ENCODE assay signal across 11 cellular contexts in genomic region chr17:80827646-80828643, GRCh38.
DNase-seq lines count a peak whose midpoint lies in the region; ATAC-seq and TF ChIP-seq lines count a peak whose summit lies in the region.
"Had no signal": no experiment of that assay in that cellular context is flagged by ENCODE, and none has a peak within 500 bp of the region (broad histone marks: within the 10 kb centered on the region; RNA-seq: fewer than 3 reads in every experiment).

No MANE protein-coding gene starts in this region.

- H4K8ac ChIP-seq in trophoblast cell (ENCODE audit: low read depth, low read length), result no peak overlapping the region

- no peaks in the 10 kb centered on the region for H3K79me1 ChIP-seq in trophoblast cell (ENCODE audit: low read length)

- no peak overlapping the region for H2BK12ac ChIP-seq in trophoblast cell (ENCODE audit: low read length)

- H2BK5ac ChIP-seq in trophoblast cell (ENCODE audit: low read depth, low read length, poor library complexity), result no peak overlapping the region

- no peak overlapping the region for H3K9ac ChIP-seq in trophoblast cell (ENCODE audit: low read length)

- H3K18ac ChIP-seq in trophoblast cell (ENCODE audit: low read length), result peak overlapping the region; percentile 15

- no peak overlapping the region for H4K91ac ChIP-seq in trophoblast cell (ENCODE audit: low read depth, low read length)

- no peak overlapping the region for H4K12ac ChIP-seq in trophoblast cell (ENCODE audit: low read depth, low read length)

- H2BK120ac ChIP-seq in trophoblast cell (ENCODE audit: insufficient read depth, low read length, poor library complexity), result no peak overlapping the region

- no peak for TF ChIP-seq CTCF in chondrocyte (IDR thresholded peaks at IDR 0.05)

- H3K36me3 ChIP-seq in trophoblast cell (ENCODE audit: control insufficient read depth in 1 of 2, insufficient read depth in 2 of 2, low read length in 2 of 2), result peaks cover 3 to 5% of the 10 kb centered on the region in 2 experiments

- no CpG with 5 or more reads among the region's 34 CpGs for WGBS in trophoblast cell (ENCODE audit: extremely low coverage, insufficient coverage, insufficient read length)

- H3K27me3 ChIP-seq in trophoblast cell (ENCODE audit: insufficient read depth, low read length), result no peaks in the 10 kb centered on the region

- H3K4me1 ChIP-seq in trophoblast cell (ENCODE audit: control insufficient read depth in 1 of 2, insufficient read depth in 2 of 2, low read length in 2 of 2), result peaks cover 6 to 21% of the 10 kb centered on the region in 2 experiments

- peak overlapping the region; percentile 14 for H3K4me3 ChIP-seq in trophoblast cell (ENCODE audit: low read depth, low read length)

- peaks cover 6% of the 10 kb centered on the region for H3K9me3 ChIP-seq in trophoblast cell (ENCODE audit: insufficient read depth, low read depth, low read length)

- H3K27ac ChIP-seq in trophoblast cell (ENCODE audit: low read depth, low read length), result no peak overlapping the region

- no peak overlapping the region for H3K4me3 Mint-ChIP-seq in chondrocyte (ENCODE audit: unreplicated experiment)
- H3K4me3 Mint-ChIP-seq: T-helper 17 cell had no signal

- H2AFZ ChIP-seq in trophoblast cell (ENCODE audit: insufficient read depth, low read length, poor library complexity), result no peak overlapping the region

- peaks cover 28% of the 10 kb centered on the region for H3K4me1 Mint-ChIP-seq in chondrocyte (ENCODE audit: low read depth)

- H3K4ac ChIP-seq in trophoblast cell (ENCODE audit: low read depth, low read length), result no peak overlapping the region

- no peak overlapping the region for H3K14ac ChIP-seq in trophoblast cell (ENCODE audit: low read length)

- no peaks in the 10 kb centered on the region for H3K9me3 Mint-ChIP-seq in chondrocyte (ENCODE audit: low read depth)

- no peaks in the 10 kb centered on the region for H3K79me2 ChIP-seq in trophoblast cell (ENCODE audit: control insufficient read depth, insufficient read depth, low read length, poor library complexity)

- H2AK5ac ChIP-seq in trophoblast cell (ENCODE audit: low read length), result no peak overlapping the region

- H3K27me3 Mint-ChIP-seq in chondrocyte (ENCODE audit: low read depth), result no peaks in the 10 kb centered on the region
- H3K27me3 Mint-ChIP-seq: T-helper 17 cell had no signal

- H3K27ac Mint-ChIP-seq in chondrocyte (ENCODE audit: unreplicated experiment), result peak overlapping the region; percentile 94
- H3K27ac Mint-ChIP-seq: progenitor cell of endocrine pancreas had no signal

- no peak overlapping the region for H3K23ac ChIP-seq in trophoblast cell (ENCODE audit: low read length)

- no peak for ATAC-seq in GM21786 (IDR thresholded peaks at IDR 0.05; ENCODE audit: unreplicated experiment)
- ATAC-seq in GM18498 (IDR thresholded peaks at IDR 0.05; ENCODE audit: unreplicated experiment), result no peak
- ATAC-seq: T-helper 17 cell had no signal

- H3K4me2 ChIP-seq in trophoblast cell (ENCODE audit: low read length), result no peak overlapping the region

- no peaks in the 10 kb centered on the region for H3K36me3 Mint-ChIP-seq in chondrocyte (ENCODE audit: low read depth)

- peak; percentile 32 for DNase-seq in NCI-H2196 (lab: John Stamatoyannopoulos, UW; ENCODE audit: unreplicated experiment)
- DNase-seq in NCI-H2196 treated with DMSO at 0.1 percent for 48 hours (lab: John Stamatoyannopoulos, UW; ENCODE audit: unreplicated experiment), result no peak
- peak; percentile 43 for DNase-seq in NCI-H2107 (lab: John Stamatoyannopoulos, UW)
- DNase-seq in chondrocyte (ENCODE audit: low spot score), result no peak
- DNase-seq in trophoblast cell, result no peak
- DNase-seq in dedifferentiated amniotic fluid mesenchymal stem cell (ENCODE audit: extremely low spot score), result no peak
- DNase-seq: NCI-H1092 had no signal

Comparison
In these comparisons a context has a peak if more than half of its experiments do, and no peak if none do; other contexts are left out.
1. DNase-seq: peak in NCI-H2196 (single experiment) and NCI-H2107 (single experiment); none in NCI-H2196 treated with DMSO at 0.1 percent for 48 hours (single experiment), chondrocyte (single experiment), trophoblast cell (0 of 2) and dedifferentiated amniotic fluid mesenchymal stem cell (single experiment).